ENCODE assay signal across 8 cellular contexts in genomic region chr7:87220734-87221215, GRCh38. TPM values are rescaled to one million over a fixed set of nuclear protein-coding genes. Genes with fewer than 3 reads are reported as not detected.
DNase-seq lines count a peak whose midpoint lies in the region; ATAC-seq and TF ChIP-seq lines count a peak whose summit lies in the region.

No MANE protein-coding gene starts in this region.

- H3K4me3 ChIP-seq in fibroblast of the aortic adventitia (ENCODE audit: low read depth, low read length) (peak overlapping the region; percentile 92), trophoblast cell (ENCODE audit: low read depth, low read length) (peak overlapping the region; percentile 90)

- H3K36me3 Mint-ChIP-seq in activated naive CD4-positive, alpha-beta T cell treated with anti-CD3 and anti-CD28 coated beads for 36 hours (ENCODE audit: low read depth): peaks cover 23% of the 10 kb centered on the region

- DNase-seq in activated naive CD4-positive, alpha-beta T cell treated with anti-CD3 and anti-CD28 coated beads for 36 hours: no peak
- no peak for DNase-seq in activated naive CD4-positive, alpha-beta T cell treated with anti-CD3 and anti-CD28 coated beads, Interleukin-2, amount 50 U/mL, for 16 hours
- DNase-seq in SK-MEL-5 (ENCODE audit: low read depth, low spot score) (peak; percentile 30), fibroblast of the aortic adventitia (ENCODE audit: low read depth) (peak; percentile 12), trophoblast cell (peak; percentile 22 to 59), GF-D8 (lab: John Stamatoyannopoulos, UW) (no peak)
- no peak for DNase-seq in activated CD4-positive, alpha-beta T cell treated with anti-CD3 and anti-CD28 coated beads, Interleukin-2, amount 50 U/mL, for 1 hour

- peaks cover 10% of the 10 kb centered on the region for H3K79me1 ChIP-seq in trophoblast cell (ENCODE audit: low read length)

- no peak overlapping the region for H2BK5ac ChIP-seq in trophoblast cell (ENCODE audit: low read depth, low read length, poor library complexity)

- H3K4me1 Mint-ChIP-seq in activated naive CD4-positive, alpha-beta T cell treated with anti-CD3 and anti-CD28 coated beads for 36 hours (ENCODE audit: low read depth): peaks cover 20% of the 10 kb centered on the region

- H3K27ac ChIP-seq in trophoblast cell (ENCODE audit: low read depth, low read length): no peak overlapping the region

- H3K4me2 ChIP-seq in trophoblast cell (ENCODE audit: low read length): peak overlapping the region; percentile 84

- H4K8ac ChIP-seq in trophoblast cell (ENCODE audit: low read depth, low read length): no peak overlapping the region

- no peak overlapping the region for H2AK5ac ChIP-seq in trophoblast cell (ENCODE audit: low read length)

- peaks cover 0 to 3% of the 10 kb centered on the region in 2 experiments for H3K36me3 ChIP-seq in trophoblast cell (ENCODE audit: control insufficient read depth in 1 of 2, insufficient read depth in 2 of 2, low read length in 2 of 2)

- no peaks in the 10 kb centered on the region for H3K9me3 Mint-ChIP-seq in activated naive CD4-positive, alpha-beta T cell treated with anti-CD3 and anti-CD28 coated beads for 36 hours

- H3K27ac Mint-ChIP-seq in activated naive CD4-positive, alpha-beta T cell treated with anti-CD3 and anti-CD28 coated beads for 36 hours: no peak overlapping the region

- H3K4me3 Mint-ChIP-seq in activated naive CD4-positive, alpha-beta T cell treated with anti-CD3 and anti-CD28 coated beads for 36 hours: peak overlapping the region; percentile 98

- intact Hi-C loops in activated naive CD4-positive, alpha-beta T cell treated with anti-CD3 and anti-CD28 coated beads for 36 hours (cut with micrococcal nuclease): loop anchor here (1.0 kb wide), 2 partner anchors 125 to 161 kb away; partner anchors contain the start of genes CROT and ELAPOR2

- peaks cover 6% of the 10 kb centered on the region for H3K27me3 Mint-ChIP-seq in activated naive CD4-positive, alpha-beta T cell treated with anti-CD3 and anti-CD28 coated beads for 36 hours (ENCODE audit: low read depth)

- no peak overlapping the region for H4K91ac ChIP-seq in trophoblast cell (ENCODE audit: low read depth, low read length)

- no peak for TF ChIP-seq CTCF in fibroblast of the aortic adventitia (IDR thresholded peaks at IDR 0.05; ENCODE audit: insufficient read depth, low read length)

- H3K79me2 ChIP-seq in trophoblast cell (ENCODE audit: control insufficient read depth, insufficient read depth, low read length, poor library complexity): peaks cover 12% of the 10 kb centered on the region

- no peak overlapping the region for H3K4ac ChIP-seq in trophoblast cell (ENCODE audit: low read depth, low read length)

- H2AFZ ChIP-seq in trophoblast cell (ENCODE audit: insufficient read depth, low read length, poor library complexity): peak overlapping the region; percentile 43

- no peak overlapping the region for H3K14ac ChIP-seq in trophoblast cell (ENCODE audit: low read length)

- in situ Hi-C loops in SK-MEL-5 (cut with HindIII; ENCODE audit: low pct_unique_long_range_greater_than_20kb, low sequenced_read_pairs): no loop called here

- no CpG with 5 or more reads among the region's 17 CpGs for WGBS in trophoblast cell (ENCODE audit: extremely low coverage, insufficient coverage, insufficient read length)

- no peak for ATAC-seq in GM19455 (IDR thresholded peaks at IDR 0.05; ENCODE audit: unreplicated experiment)

- no peak overlapping the region for H2BK12ac ChIP-seq in trophoblast cell (ENCODE audit: low read length)

- H3K27me3 ChIP-seq in trophoblast cell (ENCODE audit: insufficient read depth, low read length): peaks cover 2% of the 10 kb centered on the region

- H3K9me3 ChIP-seq in trophoblast cell (ENCODE audit: insufficient read depth, low read depth, low read length): no peaks in the 10 kb centered on the region

- no peak overlapping the region for H3K18ac ChIP-seq in trophoblast cell (ENCODE audit: low read length)

- H3K23ac ChIP-seq in trophoblast cell (ENCODE audit: low read length): no peak overlapping the region

- no peak overlapping the region for H4K12ac ChIP-seq in trophoblast cell (ENCODE audit: low read depth, low read length)

- no peak overlapping the region for H2BK120ac ChIP-seq in trophoblast cell (ENCODE audit: insufficient read depth, low read length, poor library complexity)

- H3K9ac ChIP-seq in trophoblast cell (ENCODE audit: low read length): no peak overlapping the region

- H3K4me1 ChIP-seq in trophoblast cell (ENCODE audit: control insufficient read depth in 1 of 2, insufficient read depth in 2 of 2, low read length in 2 of 2): peaks cover 2 to 6% of the 10 kb centered on the region in 2 experiments

- CTCF ChIA-PET in activated naive CD4-positive, alpha-beta T cell treated with anti-CD3 and anti-CD28 coated beads for 36 hours (lab: Charles Lee): interaction anchor here (0.7 to 2.0 kb wide), 5 partner anchors 16 to 195 kb away, joined by 3 to 6 read pairs (median 3); no protein-coding TSS in a partner anchor

RNA-seq across cellular contexts. Expression of gene TMEM243, which starts 1.2 kb away (rescaled TPM):
- total RNA-seq in activated naive CD4-positive, alpha-beta T cell treated with anti-CD3 and anti-CD28 coated beads for 36 hours: 10 to 100 TPM; 50.4 to 53.1 TPM
- 40.2 and 43.6 TPM in 2 replicates for total RNA-seq in SK-MEL-5 (2014; rRNA removed; shearing (Covaris generic))
- 24.1 and 24.8 TPM in 2 replicates for polyA plus RNA-seq in SK-MEL-5 (2015; cell fraction: cytosol; rRNA removed)
- polyA plus RNA-seq in SK-MEL-5 (2015; cell fraction: nucleus; rRNA removed): 73.1 and 93.3 TPM in 2 replicates
- 47.8 and 57.7 TPM in 2 replicates for total RNA-seq in fibroblast of the aortic adventitia (ENCODE audit: low replicate concordance)
- polyA plus RNA-seq in trophoblast cell (2013): 31.0 and 31.1 TPM in 2 replicates

Comparison
In these comparisons a context has a peak if more than half of its experiments do, and no peak if none do; other contexts are left out.
1. DNase-seq: peak in SK-MEL-5 (single experiment), fibroblast of the aortic adventitia (single experiment) and trophoblast cell (2 of 2); none in activated naive CD4-positive, alpha-beta T cell treated with anti-CD3 and anti-CD28 coated beads for 36 hours (single experiment), activated naive CD4-positive, alpha-beta T cell treated with anti-CD3 and anti-CD28 coated beads, Interleukin-2, amount 50 U/mL, for 16 hours (single experiment), GF-D8 (single experiment) and activated CD4-positive, alpha-beta T cell treated with anti-CD3 and anti-CD28 coated beads, Interleukin-2, amount 50 U/mL, for 1 hour (single experiment).